ENCODE assay signal across 23 cellular contexts in genomic region chr2:233468047-233468745, GRCh38.
DNase-seq lines count a peak whose midpoint lies in the region; ATAC-seq and TF ChIP-seq lines count a peak whose summit lies in the region.
"Had no signal": no experiment of that assay in that cellular context is flagged by ENCODE, and none has a peak within 500 bp of the region (broad histone marks: within the 10 kb centered on the region; RNA-seq: fewer than 3 reads in every experiment).

No MANE protein-coding gene starts in this region.

- TF ChIP-seq CTCF in dorsolateral prefrontal cortex (IDR thresholded peaks at IDR 0.05 in 54 of 56, conservative IDR thresholded peaks at IDR 0.05 in 2 of 56; ENCODE audit: low read depth in 1 of 56, partially characterized antibody in 56 of 56) (no peak), stomach (IDR thresholded peaks at IDR 0.05) (no peak)

- ATAC-seq in naive thymus-derived CD8-positive, alpha-beta T cell = no peak
- ATAC-seq in HG03097 (IDR thresholded peaks at IDR 0.05; ENCODE audit: low FRiP score, unreplicated experiment) = no peak
- ATAC-seq: naive thymus-derived CD4-positive, alpha-beta T cell had no signal

- no peaks in the 10 kb centered on the region for H3K27me3 Mint-ChIP-seq in naive thymus-derived CD8-positive, alpha-beta T cell
- H3K27me3 Mint-ChIP-seq: naive thymus-derived CD4-positive, alpha-beta T cell; progenitor cell of endocrine pancreas had no signal

- H3K4me1 Mint-ChIP-seq in naive thymus-derived CD8-positive, alpha-beta T cell = peaks cover 0 to 7% (median 0%) of the 10 kb centered on the region in 4 donors
- H3K4me1 Mint-ChIP-seq: naive thymus-derived CD4-positive, alpha-beta T cell had no signal

- TF ChIP-seq POLR2A in stomach (IDR thresholded peaks at IDR 0.05) = no peak

- peak overlapping the region in 51 of 59 donors; percentile 17 to 97 (median 88) for H3K27ac ChIP-seq in dorsolateral prefrontal cortex
- H3K27ac ChIP-seq in stomach = peak overlapping the region in 3 of 5 donors; percentile 3 to 81 (median 76)
- H3K27ac ChIP-seq: BLaER1 had no signal

- TF ChIP-seq EP300 in stomach (IDR thresholded peaks at IDR 0.05) = no peak

- DNase-seq in activated effector memory CD4-positive, alpha-beta T cell treated with anti-CD3 and anti-CD28 coated beads, Interleukin-2, amount 50 U/mL, for 16 hours = peak; percentile 49
- DNase-seq in activated effector memory CD4-positive, alpha-beta T cell treated with Interleukin-2 at 50 U/mL for 16 hours = no peak
- DNase-seq in dorsolateral prefrontal cortex (peak in 5 of 10 donors; percentile 22 to 41 (median 31)), stomach (peak; percentile 25), ecto neural progenitor cell (ENCODE audit: low spot score) (no peak), UCSD-AML1 (lab: John Stamatoyannopoulos, UW; ENCODE audit: unreplicated experiment) (no peak)
- peak in 1 of 10 donors; percentile 46 for DNase-seq in naive thymus-derived CD8-positive, alpha-beta T cell
- DNase-seq: activated CD4-positive, CD25-positive, alpha-beta regulatory T cell; cortex of kidney; EL; HCEC 1CT; mammary epithelial cell; naive thymus-derived CD4-positive, alpha-beta T cell; NCI-H1048; NCI-H2029; NK-92 treated with Interleukin-12 subunit alpha and Interleukin-12 subunit beta, amount 100 ng/mL, for 24 hours; stimulated activated CD4-positive, alpha-beta T cell treated with anti-CD3 and anti-CD28 coated beads, Interleukin-4, amount 100 ng/mL, for 4 hours; T1000 had no signal

- H3K4me1 ChIP-seq in stomach = peaks cover 8 to 38% (median 23%) of the 10 kb centered on the region in 4 donors
- H3K4me1 ChIP-seq: BLaER1 had no signal

- H3K27me3 ChIP-seq in dorsolateral prefrontal cortex (no peaks in the 10 kb centered on the region), stomach (no peaks in the 10 kb centered on the region)
- H3K27me3 ChIP-seq: BLaER1 had no signal

- H3K36me3 ChIP-seq in stomach = peaks cover 67 to 100% (median 100%) of the 10 kb centered on the region in 4 donors

- H3K4me3 Mint-ChIP-seq in naive thymus-derived CD8-positive, alpha-beta T cell = no peak overlapping the region
- H3K4me3 Mint-ChIP-seq: activated T-helper 1 cell treated with anti-CD3 and anti-CD28 coated beads, Interleukin-12 subunit alpha, Interleukin-12 subunit beta, Interleukin-2, Interleukin-4 antibody, amounts not matched to agents 30 ng/mL and 10 ng/mL and 1 ng/mL, durations not matched to agents 14 hours and 24 hours and 36 hours; naive thymus-derived CD4-positive, alpha-beta T cell had no signal

- H3K36me3 Mint-ChIP-seq in naive thymus-derived CD8-positive, alpha-beta T cell = peaks cover 16 to 91% (median 49%) of the 10 kb centered on the region in 3 donors

- H3K4me3 ChIP-seq in dorsolateral prefrontal cortex (no peak overlapping the region), stomach (no peak overlapping the region)
- H3K4me3 ChIP-seq: BLaER1, smooth muscle cell had no signal

- H3K9me3 ChIP-seq in stomach = no peaks in the 10 kb centered on the region
- H3K9me3 ChIP-seq: BLaER1 had no signal

- intact Hi-C loops in dorsolateral prefrontal cortex (cut with DNase I) = loop anchor here in 1 of 2 donors (10.0 kb wide), 1 partner anchor 97 kb away; the partner anchor contains the start of gene USP40
- intact Hi-C loops in stomach (cut with DNase I; ENCODE audit: low total_unique reads) = no loop called here

- H3K9me3 Mint-ChIP-seq in naive thymus-derived CD8-positive, alpha-beta T cell = peaks cover 0 to 2% (median 0%) of the 10 kb centered on the region in 9 donors
- H3K9me3 Mint-ChIP-seq: activated T-helper 1 cell treated with anti-CD3 and anti-CD28 coated beads, Interleukin-12 subunit alpha, Interleukin-12 subunit beta, Interleukin-2, Interleukin-4 antibody, amounts not matched to agents 30 ng/mL and 10 ng/mL and 1 ng/mL, durations not matched to agents 14 hours and 24 hours and 36 hours; naive thymus-derived CD4-positive, alpha-beta T cell had no signal

- POLR2A ChIA-PET in naive thymus-derived CD8-positive, alpha-beta T cell (lab: Charles Lee) = no interaction called here

- 71 to 91% (median 85%) methylated on average over 13 to 22 of the region's 22 CpGs for WGBS in stomach, 5 donors

- peak overlapping the region in 6 of 10 donors; percentile 14 to 74 (median 64) for H3K27ac Mint-ChIP-seq in naive thymus-derived CD8-positive, alpha-beta T cell
- H3K27ac Mint-ChIP-seq: activated T-helper 1 cell treated with anti-CD3 and anti-CD28 coated beads, Interleukin-12 subunit alpha, Interleukin-12 subunit beta, Interleukin-2, Interleukin-4 antibody, amounts not matched to agents 30 ng/mL and 10 ng/mL and 1 ng/mL, durations not matched to agents 14 hours and 24 hours and 36 hours; progenitor cell of endocrine pancreas had no signal

Comparison
In these comparisons a context has a peak if more than half of its experiments do, and no peak if none do; other contexts are left out.
1. DNase-seq: peak in activated effector memory CD4-positive, alpha-beta T cell treated with anti-CD3 and anti-CD28 coated beads, Interleukin-2, amount 50 U/mL, for 16 hours (single experiment) and stomach (single experiment); none in activated effector memory CD4-positive, alpha-beta T cell treated with Interleukin-2 at 50 U/mL for 16 hours (single experiment), ecto neural progenitor cell (single experiment) and UCSD-AML1 (single experiment).